In genomic region chr2:234643407-234643806, GRCh38 we compare ENCODE assay signal across 18 cellular contexts.
"Had no signal": no experiment of that assay in that cellular context is flagged by ENCODE, and none has a peak within 500 bp of the region (broad histone marks: within the 10 kb centered on the region; RNA-seq: fewer than 3 reads in every experiment).

No MANE protein-coding gene starts in this region.

- H3K27me3 ChIP-seq: ovary, testis, upper lobe of right lung had no signal

- H3K27ac Mint-ChIP-seq: activated naive CD4-positive, alpha-beta T cell treated with anti-CD3 and anti-CD28 coated beads, Interleukin-2, amount 50 U/mL, for 24 hours; brain; mesothelial cell of epicardium; stimulated activated naive CD8-positive, alpha-beta T cell treated with anti-CD3 and anti-CD28 coated beads, Interleukin-15, amount 100 ng/mL, for 72 hours had no signal

- H3K9me3 Mint-ChIP-seq: activated naive CD4-positive, alpha-beta T cell treated with anti-CD3 and anti-CD28 coated beads, Interleukin-2, amount 50 U/mL, for 24 hours had no signal

- H3K4me3 ChIP-seq: ovary, testis, upper lobe of right lung had no signal

- ATAC-seq: stimulated activated naive CD8-positive, alpha-beta T cell treated with anti-CD3 and anti-CD28 coated beads, Interleukin-15, amount 100 ng/mL, for 72 hours; upper lobe of right lung had no signal

- H3K4me1 ChIP-seq: testis, upper lobe of right lung had no signal

- H3K36me3 Mint-ChIP-seq: activated naive CD4-positive, alpha-beta T cell treated with anti-CD3 and anti-CD28 coated beads, Interleukin-2, amount 50 U/mL, for 24 hours; brain; mesothelial cell of epicardium had no signal

- H3K9me3 ChIP-seq: ovary, testis had no signal

- H3K36me3 ChIP-seq: ovary, upper lobe of right lung had no signal

- H3K4me1 Mint-ChIP-seq: activated naive CD4-positive, alpha-beta T cell treated with anti-CD3 and anti-CD28 coated beads, Interleukin-2, amount 50 U/mL, for 24 hours; mesothelial cell of epicardium; neural crest cell; stimulated activated naive CD8-positive, alpha-beta T cell treated with anti-CD3 and anti-CD28 coated beads, Interleukin-15, amount 100 ng/mL, for 72 hours had no signal

- DNase-seq: activated CD4-positive, alpha-beta T cell treated with anti-CD3 and anti-CD28 coated beads, Interleukin-2, amount 50 U/mL, for 1 hour; activated T-cell treated with anti-CD3 and anti-CD28 coated beads, Interleukin-2, amount 50 U/mL, for 1 hour; amygdala; effector memory CD4-positive, alpha-beta T cell; hippocampal formation; kidney glomerular epithelial cell; ovary; retina; stimulated activated CD4-positive, alpha-beta T cell treated with anti-CD3 and anti-CD28 coated beads, Interleukin-15, amount 100 ng/mL, for 24 hours; stimulated activated CD4-positive, alpha-beta T cell treated with anti-CD3 and anti-CD28 coated beads, Interleukin-4, amount 100 ng/mL, for 4 hours; stimulated activated naive CD8-positive, alpha-beta T cell treated with anti-CD3 and anti-CD28 coated beads, Interleukin-15, amount 100 ng/mL, for 72 hours; testis; upper lobe of right lung had no signal

- H3K4me3 Mint-ChIP-seq: activated naive CD4-positive, alpha-beta T cell treated with anti-CD3 and anti-CD28 coated beads, Interleukin-2, amount 50 U/mL, for 24 hours; brain; mesothelial cell of epicardium; neural crest cell; stimulated activated naive CD8-positive, alpha-beta T cell treated with anti-CD3 and anti-CD28 coated beads, Interleukin-15, amount 100 ng/mL, for 72 hours had no signal

- H3K27ac ChIP-seq: epithelial cell of prostate, ovary, testis, upper lobe of right lung had no signal
